Comparison of ENCODE assay signal across 8 cellular contexts in genomic region chr12:6534914-6535696, GRCh38.
DNase-seq lines count a peak whose midpoint lies in the region; FAIRE-seq and TF ChIP-seq lines count a peak whose summit lies in the region.

No MANE protein-coding gene starts in this region.

- no peaks in the 10 kb centered on the region for H3K9me3 Mint-ChIP-seq in nephron progenitor cell

- no peaks in the 10 kb centered on the region for H3K9me3 ChIP-seq in stomach smooth muscle (ENCODE audit: control insufficient read depth in 2 of 2, low read length in 2 of 2)

- peak overlapping the region; percentile 93 for H3K4me3 Mint-ChIP-seq in nephron progenitor cell

- peak overlapping the region; percentile 98 for H3K4me3 ChIP-seq in fibroblast of pulmonary artery (replicated peaks; ENCODE audit: low read depth, low read length)
- peak overlapping the region; percentile 71 to 92 for H3K4me3 ChIP-seq in stomach smooth muscle (ENCODE audit: low read length in 2 of 2)

- no peak for FAIRE-seq in RCC 7860 (lab: Jason Lieb, UNC)

- no peaks in the 10 kb centered on the region for H3K27me3 ChIP-seq in stomach smooth muscle (ENCODE audit: control insufficient read depth in 1 of 2, insufficient read depth in 2 of 2, low read length in 2 of 2)

- H3K27me3 Mint-ChIP-seq in nephron progenitor cell (ENCODE audit: low read depth, poor library complexity): peaks cover 6% of the 10 kb centered on the region

- H3K36me3 ChIP-seq in stomach smooth muscle (ENCODE audit: control insufficient read depth in 2 of 2, insufficient read depth in 2 of 2, low read length in 2 of 2): peaks cover 38 to 40% of the 10 kb centered on the region in 2 donors

- DNase-seq in NCI-H2196 (lab: John Stamatoyannopoulos, UW; ENCODE audit: unreplicated experiment): peak; percentile 28
- no peak for DNase-seq in NCI-H2196 treated with DMSO at 0.1 percent for 48 hours (lab: John Stamatoyannopoulos, UW; ENCODE audit: unreplicated experiment)
- DNase-seq in HK-2 (ENCODE audit: unreplicated experiment): peak; percentile 61
- peak; percentile 60 for DNase-seq in RCC 7860 (ENCODE audit: low spot score)
- DNase-seq in activated effector memory CD4-positive, alpha-beta T cell treated with Interleukin-2 at 50 U/mL for 16 hours: peak; percentile 68
- peak; percentile 83 for DNase-seq in fibroblast of pulmonary artery (ENCODE audit: low read depth)
- DNase-seq in nephron progenitor cell: peak; percentile 67

- H3K9ac ChIP-seq in stomach smooth muscle (ENCODE audit: low read length in 2 of 2): peak overlapping the region; percentile 91 to 93

- H3K27ac Mint-ChIP-seq in nephron progenitor cell: peak overlapping the region; percentile 90

- H3K27ac ChIP-seq in stomach smooth muscle (ENCODE audit: low read length): peak overlapping the region; percentile 93

- TF ChIP-seq CTCF in fibroblast of pulmonary artery (IDR thresholded peaks at IDR 0.05; ENCODE audit: low read length, missing control alignments): no peak
- TF ChIP-seq CTCF in nephron progenitor cell (IDR thresholded peaks at IDR 0.05): no peak

- peaks cover 63% of the 10 kb centered on the region for H3K4me1 ChIP-seq in stomach smooth muscle (ENCODE audit: control insufficient read depth, insufficient read depth, low read length)

- peaks cover 77% of the 10 kb centered on the region for H3K4me1 Mint-ChIP-seq in nephron progenitor cell

- peaks cover 34% of the 10 kb centered on the region for H3K36me3 Mint-ChIP-seq in nephron progenitor cell (ENCODE audit: low read depth)
